In the genomic region with DNA sequence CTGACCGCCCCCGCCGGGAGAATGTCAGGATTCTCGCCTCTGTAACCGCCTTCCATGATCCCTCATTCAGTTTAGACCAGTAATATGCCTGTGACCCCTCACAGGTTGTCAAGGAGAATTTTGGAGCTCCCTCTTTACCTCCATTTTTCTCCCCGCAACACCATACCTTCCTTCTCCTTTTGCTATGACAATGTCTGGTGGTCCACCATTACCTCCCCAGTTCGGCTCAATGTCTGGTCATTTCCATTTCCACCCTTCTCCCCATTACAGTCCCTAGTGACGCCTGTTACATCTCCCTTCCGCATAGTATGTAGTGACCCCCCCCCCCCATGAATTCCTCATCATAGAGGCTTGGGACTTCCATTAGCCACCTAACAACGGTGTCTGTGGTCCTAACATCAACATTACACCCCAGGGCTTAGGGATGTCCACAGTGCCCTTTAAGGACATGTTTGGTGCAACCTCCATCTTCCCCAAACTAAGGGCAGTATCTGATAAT, we compare ENCODE assay signal across 8 cellular contexts. TPM values are rescaled to one million over a fixed set of nuclear protein-coding genes. Genes with fewer than 3 reads are reported as not detected.
DNase-seq lines count a peak whose midpoint lies in the region; ATAC-seq, FAIRE-seq and TF ChIP-seq lines count a peak whose summit lies in the region.

No MANE protein-coding gene starts in this region.

- FAIRE-seq in kidney (lab: Jason Lieb, UNC), result no peak

- peak overlapping the region; percentile 85 to 87 for H3K4me3 ChIP-seq in kidney (ENCODE audit: low read length in 2 of 2)

- H3K9me3 Mint-ChIP-seq in T-helper 2 cell treated with Interferon-gamma antibody and Interleukin-4, amounts not matched to agents 5 μg/mL and 100 μg/mL, for 36 hours, result no peaks in the 10 kb centered on the region
- no peaks in the 10 kb centered on the region for H3K9me3 Mint-ChIP-seq in activated naive CD8-positive, alpha-beta T cell treated with anti-CD3 and anti-CD28 coated beads, Interleukin-2, amount 50 U/mL, for 24 hours

- peaks cover 21% of the 10 kb centered on the region for H3K36me3 Mint-ChIP-seq in T-helper 2 cell treated with Interferon-gamma antibody and Interleukin-4, amounts not matched to agents 5 μg/mL and 100 μg/mL, for 36 hours (ENCODE audit: low read depth)
- H3K36me3 Mint-ChIP-seq in activated naive CD8-positive, alpha-beta T cell treated with anti-CD3 and anti-CD28 coated beads, Interleukin-2, amount 50 U/mL, for 24 hours (ENCODE audit: low read depth), result peaks cover 12% of the 10 kb centered on the region

- TF ChIP-seq CTCF in kidney (IDR thresholded peaks at IDR 0.05; ENCODE audit: borderline replicate concordance, extremely low read depth, insufficient read depth), result no peak

- H3K27ac ChIP-seq in kidney (ENCODE audit: low read depth in 2 of 2, low read length in 2 of 2) (peak overlapping the region; percentile 96 to 99), substantia nigra (ENCODE audit: low read depth, low read length, poor library complexity, severe bottlenecking) (peak overlapping the region; percentile 94)

- H3K27ac Mint-ChIP-seq in T-helper 2 cell treated with Interferon-gamma antibody and Interleukin-4, amounts not matched to agents 5 μg/mL and 100 μg/mL, for 36 hours, result peak overlapping the region; percentile 99
- peak overlapping the region; percentile 95 for H3K27ac Mint-ChIP-seq in activated naive CD8-positive, alpha-beta T cell treated with anti-CD3 and anti-CD28 coated beads, Interleukin-2, amount 50 U/mL, for 24 hours

- H3K27me3 Mint-ChIP-seq in T-helper 2 cell treated with Interferon-gamma antibody and Interleukin-4, amounts not matched to agents 5 μg/mL and 100 μg/mL, for 36 hours (ENCODE audit: low read depth), result no peaks in the 10 kb centered on the region
- no peaks in the 10 kb centered on the region for H3K27me3 Mint-ChIP-seq in activated naive CD8-positive, alpha-beta T cell treated with anti-CD3 and anti-CD28 coated beads, Interleukin-2, amount 50 U/mL, for 24 hours

- H3K4me3 Mint-ChIP-seq in T-helper 2 cell treated with Interferon-gamma antibody and Interleukin-4, amounts not matched to agents 5 μg/mL and 100 μg/mL, for 36 hours, result peak overlapping the region; percentile 96
- peak overlapping the region; percentile 91 for H3K4me3 Mint-ChIP-seq in activated naive CD8-positive, alpha-beta T cell treated with anti-CD3 and anti-CD28 coated beads, Interleukin-2, amount 50 U/mL, for 24 hours

- peaks cover 3 to 17% of the 10 kb centered on the region in 2 donors for H3K36me3 ChIP-seq in kidney (ENCODE audit: control insufficient read depth in 1 of 2, insufficient read depth in 2 of 2, low read length in 2 of 2)

- peak overlapping the region; percentile 69 for H3K9ac ChIP-seq in kidney (ENCODE audit: low read length in 2 of 2)

- no peak for DNase-seq in T-helper 2 cell treated with Interferon-gamma antibody and Interleukin-4, amounts not matched to agents 5 μg/mL and 100 μg/mL, for 36 hours (ENCODE audit: low spot score)
- DNase-seq in T-helper 2 cell (no peak), kidney (no peak), substantia nigra (lab: John Stamatoyannopoulos, UW) (no peak), COLO668 (lab: John Stamatoyannopoulos, UW; ENCODE audit: unreplicated experiment) (no peak), NAMALWA (ENCODE audit: low spot score) (no peak), NCI-H526 treated with DMSO at 0.1 percent for 48 hours (lab: John Stamatoyannopoulos, UW) (no peak)
- no peak for DNase-seq in activated naive CD8-positive, alpha-beta T cell treated with anti-CD3 and anti-CD28 coated beads, Interleukin-2, amount 50 U/mL, for 24 hours

- no peak for ATAC-seq in activated naive CD8-positive, alpha-beta T cell treated with anti-CD3 and anti-CD28 coated beads, Interleukin-2, amount 50 U/mL, for 24 hours

- intact Hi-C loops in kidney (cut with DNase I), result no loop called here

- H3K9me3 ChIP-seq in kidney (ENCODE audit: control insufficient read depth in 1 of 2, low read length in 2 of 2), result no peaks in the 10 kb centered on the region

- H3K4me1 ChIP-seq in kidney (ENCODE audit: control insufficient read depth in 1 of 2, insufficient read depth in 1 of 2, low read depth in 1 of 2, low read length in 2 of 2), result peaks cover 0 to 1% of the 10 kb centered on the region in 2 donors

- peaks cover 25% of the 10 kb centered on the region for H3K4me1 Mint-ChIP-seq in T-helper 2 cell treated with Interferon-gamma antibody and Interleukin-4, amounts not matched to agents 5 μg/mL and 100 μg/mL, for 36 hours (ENCODE audit: low read depth)
- peaks cover 43% of the 10 kb centered on the region for H3K4me1 Mint-ChIP-seq in activated naive CD8-positive, alpha-beta T cell treated with anti-CD3 and anti-CD28 coated beads, Interleukin-2, amount 50 U/mL, for 24 hours

RNA-seq across cellular contexts. Expression of a gene that starts 0.7 kb away (rescaled TPM):
- 79.4 TPM for total RNA-seq in kidney
- 105 TPM for polyA plus RNA-seq in kidney (ENCODE audit: insufficient read depth, low read depth, low replicate concordance)

RNA-seq across cellular contexts. Expression of a gene that starts 20.5 kb away (rescaled TPM):
- 551 TPM for total RNA-seq in kidney
- polyA plus RNA-seq in kidney (ENCODE audit: insufficient read depth, low read depth, low replicate concordance), result 382 TPM

RNA-seq across cellular contexts. Expression of a gene that starts 58.0 kb away (rescaled TPM):
- 0.85 TPM for total RNA-seq in kidney
- 0.88 TPM for polyA plus RNA-seq in kidney (ENCODE audit: insufficient read depth, low read depth, low replicate concordance)
